9 cellular contexts compared by ENCODE assay signal in genomic region chr13:20526664-20527063, GRCh38. TPM values are rescaled to one million over a fixed set of nuclear protein-coding genes. Genes with fewer than 3 reads are reported as not detected.
A peak's percentile ranks its signal among the peaks of the same experiment; 100 is the strongest.
DNase-seq lines count a peak whose midpoint lies in the region; ATAC-seq, FAIRE-seq and TF ChIP-seq lines count a peak whose summit lies in the region.
"Had no signal": no experiment of that assay in that cellular context is flagged by ENCODE, and none has a peak within 500 bp of the region (broad histone marks: within the 10 kb centered on the region; RNA-seq: fewer than 3 reads in every experiment).

No MANE protein-coding gene starts in this region.

- H3K4me3 ChIP-seq in OCI-LY1 (ENCODE audit: low read depth, low read length, poor library complexity, severe bottlenecking): peak overlapping the region; percentile 56
- H3K4me3 ChIP-seq in endocrine pancreas (ENCODE audit: control insufficient read depth, insufficient read depth, low read length): peak overlapping the region; percentile 94

- H3K9me3 ChIP-seq in OCI-LY1 (ENCODE audit: low read length): no peaks in the 10 kb centered on the region
- no peaks in the 10 kb centered on the region for H3K9me3 ChIP-seq in endocrine pancreas (ENCODE audit: control insufficient read depth, low read length)

- no peaks in the 10 kb centered on the region for H4K20me1 ChIP-seq in OCI-LY1 (ENCODE audit: insufficient read depth, low read length)

- peaks cover 2% of the 10 kb centered on the region for H3K4me1 Mint-ChIP-seq in progenitor cell of endocrine pancreas (ENCODE audit: low read depth)

- H3K27ac Mint-ChIP-seq in progenitor cell of endocrine pancreas: no peak overlapping the region

- FAIRE-seq in RCC 7860 (lab: Jason Lieb, UNC): no peak
- FAIRE-seq: islet of Langerhans had no signal

- no peaks in the 10 kb centered on the region for H3K79me2 ChIP-seq in OCI-LY1 (ENCODE audit: insufficient read depth, low read length)

- H3F3A ChIP-seq in OCI-LY1 (ENCODE audit: insufficient read depth, low read length): no peaks in the 10 kb centered on the region

- no peaks in the 10 kb centered on the region for H3K9me3 Mint-ChIP-seq in progenitor cell of endocrine pancreas (ENCODE audit: low read depth)

- H3K4me3 Mint-ChIP-seq in progenitor cell of endocrine pancreas (ENCODE audit: low read depth): peak overlapping the region; percentile 75

- DNase-seq in EL (peak; percentile 24), progenitor cell of endocrine pancreas (ENCODE audit: low spot score, unreplicated experiment) (no peak), RCC 7860 (ENCODE audit: low spot score) (no peak), DMS114 treated with DMSO at 0.1 percent for 48 hours (lab: John Stamatoyannopoulos, UW; ENCODE audit: unreplicated experiment) (no peak), LoVo (ENCODE audit: low spot score) (no peak)

- H3K27me3 Mint-ChIP-seq in progenitor cell of endocrine pancreas: peaks cover 27% of the 10 kb centered on the region

- no peaks in the 10 kb centered on the region for H3K27me3 ChIP-seq in OCI-LY1 (ENCODE audit: insufficient read depth, low read length)
- no peaks in the 10 kb centered on the region for H3K27me3 ChIP-seq in endocrine pancreas (ENCODE audit: control insufficient read depth, insufficient read depth, low read length)

- no peak overlapping the region for H3K27ac ChIP-seq in OCI-LY1 (ENCODE audit: low read depth, low read length, poor library complexity, severe bottlenecking)

- no peaks in the 10 kb centered on the region for H3K9me2 ChIP-seq in OCI-LY1 (ENCODE audit: low read depth, low read length)

- H2AFZ ChIP-seq in OCI-LY1 (ENCODE audit: low read length): no peak overlapping the region

- H3K4me2 ChIP-seq in OCI-LY1 (ENCODE audit: low read length): peak overlapping the region; percentile 59

- H3K36me3 ChIP-seq in OCI-LY1 (ENCODE audit: insufficient read depth, low read length) (no peaks in the 10 kb centered on the region), endocrine pancreas (ENCODE audit: control insufficient read depth, insufficient read depth, low read length) (no peaks in the 10 kb centered on the region)

- H3K36me3 Mint-ChIP-seq in progenitor cell of endocrine pancreas (ENCODE audit: insufficient read depth): no peaks in the 10 kb centered on the region

- peaks cover 4% of the 10 kb centered on the region for H3K4me1 ChIP-seq in OCI-LY1 (ENCODE audit: insufficient read depth, low read length, severe bottlenecking)
- no peaks in the 10 kb centered on the region for H3K4me1 ChIP-seq in endocrine pancreas (ENCODE audit: control insufficient read depth, insufficient read depth, low read length)

- H3K9ac ChIP-seq in OCI-LY1 (ENCODE audit: low read length) (no peak overlapping the region; the same call in 1 of the 2 replicates), endocrine pancreas (ENCODE audit: control insufficient read depth, insufficient read depth, low read length) (peak overlapping the region; percentile 36)

- no peak for ATAC-seq in HG02938 (IDR thresholded peaks at IDR 0.05; ENCODE audit: unreplicated experiment)

- no peak for TF ChIP-seq CTCF in OCI-LY1 (IDR thresholded peaks at IDR 0.05; ENCODE audit: low read length)
- TF ChIP-seq CTCF in progenitor cell of endocrine pancreas (IDR thresholded peaks at IDR 0.05; ENCODE audit: unreplicated experiment): no peak

RNA-seq across cellular contexts. Expression of gene CRYL1, which starts 1.0 kb away (rescaled TPM):
- total RNA-seq in progenitor cell of endocrine pancreas: 10.9 and 11.7 TPM in 2 replicates

RNA-seq across cellular contexts. Expression of gene IFT88, which starts 40.3 kb away (rescaled TPM):
- 29.4 and 30.2 TPM in 2 replicates for total RNA-seq in progenitor cell of endocrine pancreas
